9 cellular contexts compared by ENCODE assay signal in genomic region chr13:96822900-96823299, GRCh38.
DNase-seq lines count a peak whose midpoint lies in the region; ATAC-seq and TF ChIP-seq lines count a peak whose summit lies in the region.
"Had no signal": no experiment of that assay in that cellular context is flagged by ENCODE, and none has a peak within 500 bp of the region (broad histone marks: within the 10 kb centered on the region; RNA-seq: fewer than 3 reads in every experiment).

No MANE protein-coding gene starts in this region.

- H3K79me1 ChIP-seq in neuronal stem cell (ENCODE audit: low read depth, low read length): no peaks in the 10 kb centered on the region

- POLR2A ChIA-PET in Caco-2 (lab: Charles Lee): no interaction called here

- DNase-seq in Caco-2 (peak; percentile 53 to 64), GM23248 (peak; percentile 18), Peyer's patch (peak in 2 of 3 donors; percentile 50 to 52), iPS DF 6.9 (ENCODE audit: low read depth, low spot score) (peak; percentile 43), neuronal stem cell (ENCODE audit: low spot score) (no peak)
- DNase-seq in stimulated activated naive CD8-positive, alpha-beta T cell treated with anti-CD3 and anti-CD28 coated beads, Interleukin-15, Interleukin-2, amounts not matched to agents 100 U/mL and 50 U/mL, for 24 hours: no peak
- no peak for DNase-seq in activated CD8-positive, alpha-beta memory T cell treated with anti-CD3 and anti-CD28 coated beads for 24 hours

- H3K23ac ChIP-seq in neuronal stem cell (ENCODE audit: low read depth, low read length, poor library complexity): no peak overlapping the region

- no peak overlapping the region for H3K18ac ChIP-seq in neuronal stem cell (ENCODE audit: low read length)

- H2BK120ac ChIP-seq in neuronal stem cell (ENCODE audit: low read depth, low read length): no peak overlapping the region

- no peak overlapping the region for H3K14ac ChIP-seq in neuronal stem cell (ENCODE audit: low read length)

- H3K9me2 ChIP-seq in GM23248 (ENCODE audit: insufficient read depth): no peaks in the 10 kb centered on the region

- no peak overlapping the region for H3K4ac ChIP-seq in neuronal stem cell (ENCODE audit: low read length)

- ATAC-seq in stimulated activated naive CD8-positive, alpha-beta T cell treated with anti-CD3 and anti-CD28 coated beads, Interleukin-15, Interleukin-2, amounts not matched to agents 100 U/mL and 50 U/mL, for 24 hours: no peak
- no peak for ATAC-seq in HG03460 (IDR thresholded peaks at IDR 0.05; ENCODE audit: unreplicated experiment)

- no peak overlapping the region for H2AK5ac ChIP-seq in neuronal stem cell (ENCODE audit: low read depth, low read length)

- H3K27me3 ChIP-seq in Caco-2 (replicated peaks; ENCODE audit: control insufficient read depth, insufficient read depth, low read length) (no peaks in the 10 kb centered on the region), GM23248 (replicated peaks; ENCODE audit: insufficient read depth) (no peaks in the 10 kb centered on the region), Peyer's patch (no peaks in the 10 kb centered on the region), iPS DF 6.9 (ENCODE audit: control insufficient read depth, insufficient read depth, low read length) (no peaks in the 10 kb centered on the region), neuronal stem cell (ENCODE audit: control insufficient read depth in 3 of 3, insufficient read depth in 3 of 3, low read depth in 1 of 3, low read length in 3 of 3) (no peaks in the 10 kb centered on the region)

- no peaks in the 10 kb centered on the region for H3K9me3 ChIP-seq in Caco-2
- no peaks in the 10 kb centered on the region for H3K9me3 ChIP-seq in GM23248 (ENCODE audit: low read depth)
- no peaks in the 10 kb centered on the region for H3K9me3 ChIP-seq in Peyer's patch
- no peaks in the 10 kb centered on the region for H3K9me3 ChIP-seq in iPS DF 6.9 (ENCODE audit: control insufficient read depth, insufficient read depth, low read length)
- no peaks in the 10 kb centered on the region for H3K9me3 ChIP-seq in neuronal stem cell (replicated peaks in 1 of 2; ENCODE audit: control insufficient read depth in 2 of 2, insufficient read depth in 1 of 2, low read depth in 1 of 2, low read length in 2 of 2)

- no peak overlapping the region for H3K4me3 Mint-ChIP-seq in Caco-2 (ENCODE audit: unreplicated experiment)
- H3K4me3 Mint-ChIP-seq: activated naive CD8-positive, alpha-beta T cell had no signal

- no peak overlapping the region for H2BK12ac ChIP-seq in neuronal stem cell (ENCODE audit: low read length)

- TF ChIP-seq POLR2A in Peyer's patch (IDR thresholded peaks at IDR 0.05): no peak

- no peaks in the 10 kb centered on the region for H3K4me1 Mint-ChIP-seq in Caco-2 (ENCODE audit: low read depth, unreplicated experiment)

- in situ Hi-C loops in GM23248 (cut with MboI): no loop called here

- H3K4me2 ChIP-seq in GM23248 (ENCODE audit: unreplicated experiment): no peak overlapping the region
- H3K4me2 ChIP-seq in neuronal stem cell (ENCODE audit: insufficient read depth, low read length, poor library complexity, severe bottlenecking): no peak overlapping the region

- H4K8ac ChIP-seq in neuronal stem cell (ENCODE audit: low read depth, low read length): no peak overlapping the region

- H3K4me1 ChIP-seq in Caco-2: no peaks in the 10 kb centered on the region
- H3K4me1 ChIP-seq in GM23248 (ENCODE audit: insufficient read depth): peaks cover 9% of the 10 kb centered on the region
- H3K4me1 ChIP-seq in Peyer's patch: no peaks in the 10 kb centered on the region
- no peaks in the 10 kb centered on the region for H3K4me1 ChIP-seq in iPS DF 6.9 (ENCODE audit: control insufficient read depth, insufficient read depth, low read length)
- no peaks in the 10 kb centered on the region for H3K4me1 ChIP-seq in neuronal stem cell (ENCODE audit: control insufficient read depth in 2 of 2, insufficient read depth in 1 of 2, low read depth in 1 of 2, low read length in 2 of 2)

- H3K4me3 ChIP-seq in Caco-2 (ENCODE audit: low read depth, low read length): no peak overlapping the region
- H3K4me3 ChIP-seq in GM23248: no peak overlapping the region
- H3K4me3 ChIP-seq in Peyer's patch: no peak overlapping the region
- H3K4me3 ChIP-seq in iPS DF 6.9 (ENCODE audit: low read length): no peak overlapping the region
- H3K4me3 ChIP-seq in neuronal stem cell (ENCODE audit: low read length in 2 of 2): no peak overlapping the region

- H2BK15ac ChIP-seq in neuronal stem cell (ENCODE audit: low read length): no peak overlapping the region

- no peaks in the 10 kb centered on the region for H4K20me1 ChIP-seq in GM23248 (ENCODE audit: insufficient read depth)

- H3K79me2 ChIP-seq in GM23248 (ENCODE audit: insufficient read depth): no peaks in the 10 kb centered on the region

- no peak overlapping the region for H3K27ac Mint-ChIP-seq in Caco-2 (ENCODE audit: unreplicated experiment)
- H3K27ac Mint-ChIP-seq: activated naive CD8-positive, alpha-beta T cell had no signal

- intact Hi-C loops in Caco-2 (cut with micrococcal nuclease; ENCODE audit: unreplicated experiment): loop anchor here (1.0 kb wide), 2 partner anchors 135 to 205 kb away; no protein-coding TSS in a partner anchor

- TF ChIP-seq CTCF in Caco-2 (IDR thresholded peaks at IDR 0.05; ENCODE audit: insufficient read depth in 1 of 2, low read depth in 1 of 2, low read length in 1 of 2, severe bottlenecking in 1 of 2, unreplicated experiment in 1 of 2) (peak; percentile 62 to 77), Peyer's patch (IDR thresholded peaks at IDR 0.05) (peak in 4 of 6 experiments; percentile 11 to 66 (median 54))

- H3F3A ChIP-seq in GM23248 (ENCODE audit: insufficient read depth): peaks cover 21% of the 10 kb centered on the region

- no peaks in the 10 kb centered on the region for H3K36me3 Mint-ChIP-seq in Caco-2 (ENCODE audit: insufficient read depth, unreplicated experiment)
- H3K36me3 Mint-ChIP-seq: activated naive CD8-positive, alpha-beta T cell had no signal

- CTCF ChIA-PET in Caco-2 (lab: Charles Lee): interaction anchor here (1.1 to 1.4 kb wide), 2 partner anchors 135 to 803 kb away, joined by 3 to 6 read pairs; no protein-coding TSS in a partner anchor

- H2BK5ac ChIP-seq in neuronal stem cell (ENCODE audit: low read length): no peak overlapping the region

- H4K91ac ChIP-seq in neuronal stem cell (ENCODE audit: low read depth, low read length, poor library complexity): no peak overlapping the region

- H2AFZ ChIP-seq in GM23248 (no peak overlapping the region), neuronal stem cell (ENCODE audit: low read length) (no peak overlapping the region)

- H3K36me3 ChIP-seq in Caco-2 (ENCODE audit: control insufficient read depth, insufficient read depth, low read length) (no peaks in the 10 kb centered on the region), GM23248 (ENCODE audit: low read depth) (no peaks in the 10 kb centered on the region), Peyer's patch (no peaks in the 10 kb centered on the region), iPS DF 6.9 (ENCODE audit: control insufficient read depth, insufficient read depth, low read length) (no peaks in the 10 kb centered on the region), neuronal stem cell (replicated peaks in 1 of 2; ENCODE audit: control insufficient read depth in 2 of 2, insufficient read depth in 2 of 2, low read length in 2 of 2) (no peaks in the 10 kb centered on the region)

- H3K27ac ChIP-seq in GM23248 (no peak overlapping the region), Peyer's patch (no peak overlapping the region), iPS DF 6.9 (ENCODE audit: low read length) (no peak overlapping the region), neuronal stem cell (replicated peaks; ENCODE audit: low read length) (no peak overlapping the region)

- H3K9ac ChIP-seq in GM23248 (no peak overlapping the region), neuronal stem cell (ENCODE audit: low read depth, low read length, poor library complexity) (no peak overlapping the region)

- H3K27me3 Mint-ChIP-seq in Caco-2 (ENCODE audit: insufficient read depth, unreplicated experiment): no peaks in the 10 kb centered on the region
- H3K27me3 Mint-ChIP-seq: activated naive CD8-positive, alpha-beta T cell had no signal

- no TSS peak for BruUV-seq in Caco-2 (replicated peaks; lab: Mats Ljungman, UMichigan)

- H3K9me3 Mint-ChIP-seq in Caco-2 (ENCODE audit: unreplicated experiment): no peaks in the 10 kb centered on the region

Comparison
In these comparisons a context has a peak if more than half of its experiments do, and no peak if none do; other contexts are left out.
1. DNase-seq: peak in Caco-2 (2 of 2), GM23248 (single experiment), Peyer's patch (2 of 3) and iPS DF 6.9 (single experiment); none in stimulated activated naive CD8-positive, alpha-beta T cell treated with anti-CD3 and anti-CD28 coated beads, Interleukin-15, Interleukin-2, amounts not matched to agents 100 U/mL and 50 U/mL, for 24 hours (single experiment), activated CD8-positive, alpha-beta memory T cell treated with anti-CD3 and anti-CD28 coated beads for 24 hours (single experiment) and neuronal stem cell (single experiment).